Comparison of ENCODE assay signal across 1 cellular context in genomic region chr16:21150375-21151001, GRCh38.
A peak's percentile ranks its signal among the peaks of the same experiment; 100 is the strongest.
TF ChIP-seq lines count a peak whose summit lies in the region.

A gene with protein sequence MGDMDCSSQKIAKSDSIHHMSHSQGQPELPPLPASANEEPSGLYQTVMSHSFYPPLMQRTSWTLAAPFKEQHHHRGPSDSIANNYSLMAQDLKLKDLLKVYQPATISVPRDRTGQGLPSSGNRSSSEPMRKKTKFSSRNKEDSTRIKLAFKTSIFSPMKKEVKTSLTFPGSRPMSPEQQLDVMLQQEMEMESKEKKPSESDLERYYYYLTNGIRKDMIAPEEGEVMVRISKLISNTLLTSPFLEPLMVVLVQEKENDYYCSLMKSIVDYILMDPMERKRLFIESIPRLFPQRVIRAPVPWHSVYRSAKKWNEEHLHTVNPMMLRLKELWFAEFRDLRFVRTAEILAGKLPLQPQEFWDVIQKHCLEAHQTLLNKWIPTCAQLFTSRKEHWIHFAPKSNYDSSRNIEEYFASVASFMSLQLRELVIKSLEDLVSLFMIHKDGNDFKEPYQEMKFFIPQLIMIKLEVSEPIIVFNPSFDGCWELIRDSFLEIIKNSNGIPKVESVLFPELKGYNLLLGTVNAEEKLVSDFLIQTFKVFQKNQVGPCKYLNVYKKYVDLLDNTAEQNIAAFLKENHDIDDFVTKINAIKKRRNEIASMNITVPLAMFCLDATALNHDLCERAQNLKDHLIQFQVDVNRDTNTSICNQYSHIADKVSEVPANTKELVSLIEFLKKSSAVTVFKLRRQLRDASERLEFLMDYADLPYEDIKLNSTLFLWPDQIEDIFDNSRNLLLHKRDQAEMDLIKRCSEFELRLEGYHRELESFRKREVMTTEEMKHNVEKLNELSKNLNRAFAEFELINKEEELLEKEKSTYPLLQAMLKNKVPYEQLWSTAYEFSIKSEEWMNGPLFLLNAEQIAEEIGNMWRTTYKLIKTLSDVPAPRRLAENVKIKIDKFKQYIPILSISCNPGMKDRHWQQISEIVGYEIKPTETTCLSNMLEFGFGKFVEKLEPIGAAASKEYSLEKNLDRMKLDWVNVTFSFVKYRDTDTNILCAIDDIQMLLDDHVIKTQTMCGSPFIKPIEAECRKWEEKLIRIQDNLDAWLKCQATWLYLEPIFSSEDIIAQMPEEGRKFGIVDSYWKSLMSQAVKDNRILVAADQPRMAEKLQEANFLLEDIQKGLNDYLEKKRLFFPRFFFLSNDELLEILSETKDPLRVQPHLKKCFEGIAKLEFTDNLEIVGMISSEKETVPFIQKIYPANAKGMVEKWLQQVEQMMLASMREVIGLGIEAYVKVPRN (N-terminal part only) (minus strand): TSS chr16:21150846. CDS start chr16:21150319, 527 bp downstream.

TF ChIP-seq in HepG2, 621 proteins besides CTCF, POLR2A, EP300 and RAD21 (continued from another document):
- 0 out of 2 replicates have a peak, but pooled peaks have one; percentile 38 for TF ChIP-seq SSRP1 (CRISPR knock-in tag; IDR thresholded peaks at IDR 0.05)
- TF ChIP-seq MXD4 (CRISPR knock-in tag; IDR thresholded peaks at IDR 0.05), result 0 out of 2 replicates have a peak, but pooled peaks have one; percentile 29
- no peak for TF ChIP-seq ZNF143 (CRISPR knock-in tag; IDR thresholded peaks at IDR 0.05)
- TF ChIP-seq FOSL2 (CRISPR knock-in tag; IDR thresholded peaks at IDR 0.05), result 0 out of 2 replicates have a peak, but pooled peaks have one; percentile 5
- TF ChIP-seq NR2F6 (IDR thresholded peaks at IDR 0.05), result no peak
- TF ChIP-seq NR2F6 (CRISPR knock-in tag; IDR thresholded peaks at IDR 0.05), result 0 out of 2 replicates have a peak, but pooled peaks have one; percentile 9
- no peak for TF ChIP-seq SIX1 (CRISPR knock-in tag; IDR thresholded peaks at IDR 0.05; ENCODE audit: borderline replicate concordance)
- TF ChIP-seq ZNF687 (CRISPR knock-in tag; IDR thresholded peaks at IDR 0.05), result 0 out of 2 replicates have a peak, but pooled peaks have one; percentile 27
- peak; percentile 23; the same call in 1 of the 2 replicates for TF ChIP-seq RXRA (CRISPR knock-in tag; IDR thresholded peaks at IDR 0.05)
- TF ChIP-seq, protein P1, sequence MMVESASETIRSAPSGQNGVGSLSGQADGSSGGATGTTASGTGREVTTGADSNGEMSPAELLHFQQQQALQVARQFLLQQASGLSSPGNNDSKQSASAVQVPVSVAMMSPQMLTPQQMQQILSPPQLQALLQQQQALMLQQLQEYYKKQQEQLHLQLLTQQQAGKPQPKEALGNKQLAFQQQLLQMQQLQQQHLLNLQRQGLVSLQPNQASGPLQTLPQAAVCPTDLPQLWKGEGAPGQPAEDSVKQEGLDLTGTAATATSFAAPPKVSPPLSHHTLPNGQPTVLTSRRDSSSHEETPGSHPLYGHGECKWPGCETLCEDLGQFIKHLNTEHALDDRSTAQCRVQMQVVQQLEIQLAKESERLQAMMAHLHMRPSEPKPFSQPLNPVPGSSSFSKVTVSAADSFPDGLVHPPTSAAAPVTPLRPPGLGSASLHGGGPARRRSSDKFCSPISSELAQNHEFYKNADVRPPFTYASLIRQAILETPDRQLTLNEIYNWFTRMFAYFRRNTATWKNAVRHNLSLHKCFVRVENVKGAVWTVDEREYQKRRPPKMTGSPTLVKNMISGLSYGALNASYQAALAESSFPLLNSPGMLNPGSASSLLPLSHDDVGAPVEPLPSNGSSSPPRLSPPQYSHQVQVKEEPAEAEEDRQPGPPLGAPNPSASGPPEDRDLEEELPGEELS (CRISPR knock-in tag; IDR thresholded peaks at IDR 0.05), result no peak
- peak; percentile 45 for TF ChIP-seq TEAD3 (CRISPR knock-in tag; optimal IDR thresholded peaks at IDR 0.05; ENCODE audit: borderline replicate concordance)
- peak; percentile 28 for TF ChIP-seq SAP130 (CRISPR knock-in tag; IDR thresholded peaks at IDR 0.05; ENCODE audit: low read depth)
- no peak for TF ChIP-seq ARNTL (CRISPR knock-in tag; IDR thresholded peaks at IDR 0.05)
- TF ChIP-seq ZNF263 (CRISPR knock-in tag; IDR thresholded peaks at IDR 0.05), result peak; percentile 90
- TF ChIP-seq ZNF331 (CRISPR knock-in tag; IDR thresholded peaks at IDR 0.05), result 0 out of 2 replicates have a peak, but pooled peaks have one; percentile 27
- no peak for TF ChIP-seq SKI (IDR thresholded peaks at IDR 0.05; ENCODE audit: partially characterized antibody)
- TF ChIP-seq, protein P2, sequence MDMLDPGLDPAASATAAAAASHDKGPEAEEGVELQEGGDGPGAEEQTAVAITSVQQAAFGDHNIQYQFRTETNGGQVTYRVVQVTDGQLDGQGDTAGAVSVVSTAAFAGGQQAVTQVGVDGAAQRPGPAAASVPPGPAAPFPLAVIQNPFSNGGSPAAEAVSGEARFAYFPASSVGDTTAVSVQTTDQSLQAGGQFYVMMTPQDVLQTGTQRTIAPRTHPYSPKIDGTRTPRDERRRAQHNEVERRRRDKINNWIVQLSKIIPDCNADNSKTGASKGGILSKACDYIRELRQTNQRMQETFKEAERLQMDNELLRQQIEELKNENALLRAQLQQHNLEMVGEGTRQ (IDR thresholded peaks at IDR 0.05; ENCODE audit: low read depth, low read length), result no peak
- TF ChIP-seq, protein P2 (CRISPR knock-in tag; IDR thresholded peaks at IDR 0.05; ENCODE audit: borderline replicate concordance), result no peak
- no peak for TF ChIP-seq DRAP1 (CRISPR knock-in tag; IDR thresholded peaks at IDR 0.05)
- TF ChIP-seq XRCC5 (optimal IDR thresholded peaks at IDR 0.05; ENCODE audit: low read length), result peak; percentile 38
- TF ChIP-seq ZNF251 (CRISPR knock-in tag; IDR thresholded peaks at IDR 0.05), result no peak
- TF ChIP-seq YY1 (IDR thresholded peaks at IDR 0.05; ENCODE audit: insufficient read depth, insufficient replicate concordance, low read depth, low read length), result no peak
- no peak for TF ChIP-seq PATZ1 (CRISPR knock-in tag; IDR thresholded peaks at IDR 0.05)
- 0 out of 2 replicates have a peak, but pooled peaks have one; percentile 7 for TF ChIP-seq ZNF644 (CRISPR knock-in tag; IDR thresholded peaks at IDR 0.05; ENCODE audit: low read depth)
- TF ChIP-seq, protein P3, sequence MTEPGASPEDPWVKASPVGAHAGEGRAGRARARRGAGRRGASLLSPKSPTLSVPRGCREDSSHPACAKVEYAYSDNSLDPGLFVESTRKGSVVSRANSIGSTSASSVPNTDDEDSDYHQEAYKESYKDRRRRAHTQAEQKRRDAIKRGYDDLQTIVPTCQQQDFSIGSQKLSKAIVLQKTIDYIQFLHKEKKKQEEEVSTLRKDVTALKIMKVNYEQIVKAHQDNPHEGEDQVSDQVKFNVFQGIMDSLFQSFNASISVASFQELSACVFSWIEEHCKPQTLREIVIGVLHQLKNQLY (CRISPR knock-in tag; IDR thresholded peaks at IDR 0.05), result 0 out of 2 replicates have a peak, but pooled peaks have one; percentile 33
- TF ChIP-seq RFX3 (CRISPR knock-in tag; IDR thresholded peaks at IDR 0.05), result peak; percentile 75
